Comparison of ENCODE assay signal across 5 cellular contexts in the genomic region with DNA sequence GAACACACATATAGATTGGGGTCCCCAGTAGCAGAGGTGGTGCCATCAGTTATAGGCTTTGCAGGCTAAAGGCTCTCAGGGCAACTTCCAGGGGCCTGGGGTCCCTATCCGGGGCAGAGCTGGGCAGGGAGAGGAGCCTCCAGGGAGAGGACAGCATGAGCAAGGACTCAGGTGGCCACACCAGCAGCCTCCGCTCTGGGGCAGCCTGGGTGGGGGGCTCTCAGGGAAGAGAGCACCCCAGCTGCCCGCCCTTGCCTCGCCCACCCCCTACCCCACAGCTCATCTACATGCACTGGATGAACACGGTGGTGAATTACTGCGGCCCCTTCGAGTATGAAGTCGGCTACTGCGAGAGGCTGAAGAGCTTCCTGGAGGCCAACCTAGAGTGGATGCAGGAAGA.
"Had no signal": no experiment of that assay in that cellular context is flagged by ENCODE, and none has a peak within 500 bp of the region (broad histone marks: within the 10 kb centered on the region; RNA-seq: fewer than 3 reads in every experiment).

No MANE protein-coding gene starts in this region.

- FAIRE-seq: HepG2, HTR-8/SVneo, K562 had no signal

- DNase-seq: IMR-90, KG1 had no signal
